Comparison of ENCODE assay signal across 23 cellular contexts in genomic region chr2:236843061-236843460, GRCh38.
"Had no signal": no experiment of that assay in that cellular context is flagged by ENCODE, and none has a peak within 500 bp of the region (broad histone marks: within the 10 kb centered on the region; RNA-seq: fewer than 3 reads in every experiment).

No MANE protein-coding gene starts in this region.

- H3K27ac Mint-ChIP-seq: activated CD4-positive, alpha-beta T cell treated with anti-CD3 and anti-CD28 coated beads, Interleukin-2, amount 10 ng/mL, durations not matched to agents 24 days and 14 days; activated CD8-positive, alpha-beta memory T cell treated with anti-CD3 and anti-CD28 coated beads, Interleukin-2, amount 10 ng/mL, durations not matched to agents 7 days and 5 days; activated CD8-positive, alpha-beta T cell treated with anti-CD3 and anti-CD28 coated beads for 36 hours; activated naive CD8-positive, alpha-beta T cell; activated T-helper 1 cell treated with anti-CD3 and anti-CD28 coated beads, Interleukin-12 subunit alpha, Interleukin-12 subunit beta, Interleukin-2, Interleukin-4 antibody, amounts not matched to agents 30 ng/mL and 10 ng/mL and 1 ng/mL, durations not matched to agents 14 hours and 24 hours and 36 hours; dendritic cell treated with granulocyte-macrophage colony-stimulating factor and Interleukin-4, amounts not matched to agents 40 ng/mL and 50 ng/mL, for 4 days; naive thymus-derived CD8-positive, alpha-beta T cell; stimulated activated naive B cell treated with anti-CD40 and anti-IgM and Interleukin-4, amounts not matched to agents 10 μg/mL and 1 μg/mL and 100 μg/mL, for 72 hours; T-helper 1 cell treated with Interleukin-12 subunit alpha and Interleukin-12 subunit beta and Interleukin-4 antibody, amounts not matched to agents 30 μg/mL and 1 μg/mL, for 36 hours had no signal

- H3K27me3 ChIP-seq: adrenal gland, testis, upper lobe of left lung had no signal

- H3K9me3 Mint-ChIP-seq: activated CD4-positive, alpha-beta T cell treated with anti-CD3 and anti-CD28 coated beads, Interleukin-2, amount 10 ng/mL, durations not matched to agents 24 days and 14 days; activated CD8-positive, alpha-beta T cell treated with anti-CD3 and anti-CD28 coated beads for 36 hours; activated T-helper 1 cell treated with anti-CD3 and anti-CD28 coated beads, Interleukin-12 subunit alpha, Interleukin-12 subunit beta, Interleukin-2, Interleukin-4 antibody, amounts not matched to agents 30 ng/mL and 10 ng/mL and 1 ng/mL, durations not matched to agents 14 hours and 24 hours and 36 hours; dendritic cell treated with granulocyte-macrophage colony-stimulating factor and Interleukin-4, amounts not matched to agents 40 ng/mL and 50 ng/mL, for 4 days; T-helper 1 cell treated with Interleukin-12 subunit alpha and Interleukin-12 subunit beta and Interleukin-4 antibody, amounts not matched to agents 30 μg/mL and 1 μg/mL, for 36 hours had no signal

- H3K9me3 ChIP-seq: adrenal gland, neutrophil, testis, upper lobe of left lung had no signal

- H3K4me3 ChIP-seq: adrenal gland, lower lobe of right lung, testis, upper lobe of left lung had no signal

- H3K4me1 ChIP-seq: adrenal gland, foreskin keratinocyte, lower lobe of right lung, testis, upper lobe of left lung had no signal

- H3K27me3 Mint-ChIP-seq: activated CD4-positive, alpha-beta T cell treated with anti-CD3 and anti-CD28 coated beads, Interleukin-2, amount 10 ng/mL, durations not matched to agents 24 days and 14 days; activated CD8-positive, alpha-beta memory T cell treated with anti-CD3 and anti-CD28 coated beads, Interleukin-2, amount 10 ng/mL, durations not matched to agents 7 days and 5 days; activated naive CD8-positive, alpha-beta T cell had no signal

- ATAC-seq: activated CD8-positive, alpha-beta memory T cell treated with anti-CD3 and anti-CD28 coated beads, Interleukin-2, amount 10 ng/mL, durations not matched to agents 7 days and 5 days; activated CD8-positive, alpha-beta T cell treated with anti-CD3 and anti-CD28 coated beads for 36 hours; foreskin keratinocyte; lower lobe of right lung; naive thymus-derived CD8-positive, alpha-beta T cell; stimulated activated naive B cell treated with anti-CD40 and anti-IgM and Interleukin-4, amounts not matched to agents 10 μg/mL and 1 μg/mL and 100 μg/mL, for 72 hours had no signal

- H3K27ac ChIP-seq: adrenal gland, foreskin keratinocyte, lower lobe of right lung, neutrophil, testis, upper lobe of left lung had no signal

- H3K4me1 Mint-ChIP-seq: activated CD4-positive, alpha-beta T cell treated with anti-CD3 and anti-CD28 coated beads, Interleukin-2, amount 10 ng/mL, durations not matched to agents 24 days and 14 days; activated CD8-positive, alpha-beta memory T cell treated with anti-CD3 and anti-CD28 coated beads, Interleukin-2, amount 10 ng/mL, durations not matched to agents 7 days and 5 days; naive thymus-derived CD8-positive, alpha-beta T cell; stimulated activated naive B cell treated with anti-CD40 and anti-IgM and Interleukin-4, amounts not matched to agents 10 μg/mL and 1 μg/mL and 100 μg/mL, for 72 hours had no signal

- H3K36me3 Mint-ChIP-seq: activated CD8-positive, alpha-beta memory T cell treated with anti-CD3 and anti-CD28 coated beads, Interleukin-2, amount 10 ng/mL, durations not matched to agents 7 days and 5 days; activated naive CD8-positive, alpha-beta T cell; naive thymus-derived CD8-positive, alpha-beta T cell had no signal

- H3K36me3 ChIP-seq: adrenal gland, lower lobe of right lung, neutrophil, upper lobe of left lung had no signal

- DNase-seq: activated CD4-positive, alpha-beta T cell treated with anti-CD3 and anti-CD28 coated beads, Interleukin-2, amount 10 ng/mL, durations not matched to agents 24 days and 14 days; activated CD8-positive, alpha-beta memory T cell treated with anti-CD3 and anti-CD28 coated beads, Interleukin-2, amount 10 ng/mL, durations not matched to agents 7 days and 5 days; activated CD8-positive, alpha-beta T cell treated with anti-CD3 and anti-CD28 coated beads for 36 hours; activated gamma-delta T cell treated with Interleukin-2 at 50 U/mL for 16 hours; activated T-cell treated with anti-CD3 and anti-CD28 coated beads for 4 hours; adrenal gland; effector CD4-positive, alpha-beta T cell; foreskin keratinocyte; kidney; lower lobe of right lung; naive thymus-derived CD8-positive, alpha-beta T cell; posterior cingulate gyrus; stimulated activated CD4-positive, alpha-beta T cell treated with anti-CD3 and anti-CD28 coated beads, Interleukin-2, amount 100 ng/mL, for 48 hours; stimulated activated CD8-positive, alpha-beta memory T cell treated with anti-CD3 and anti-CD28 coated beads, Interleukin-4, amount 100 ng/mL, for 48 hours; stimulated activated naive B cell treated with anti-CD40 and anti-IgM and Interleukin-4, amounts not matched to agents 10 μg/mL and 1 μg/mL and 100 μg/mL, for 72 hours; testis; upper lobe of left lung had no signal

- H3K4me3 Mint-ChIP-seq: activated CD4-positive, alpha-beta T cell treated with anti-CD3 and anti-CD28 coated beads, Interleukin-2, amount 10 ng/mL, durations not matched to agents 24 days and 14 days; activated CD8-positive, alpha-beta memory T cell treated with anti-CD3 and anti-CD28 coated beads, Interleukin-2, amount 10 ng/mL, durations not matched to agents 7 days and 5 days; activated CD8-positive, alpha-beta T cell treated with anti-CD3 and anti-CD28 coated beads for 36 hours; activated naive CD8-positive, alpha-beta T cell; activated T-helper 1 cell treated with anti-CD3 and anti-CD28 coated beads, Interleukin-12 subunit alpha, Interleukin-12 subunit beta, Interleukin-2, Interleukin-4 antibody, amounts not matched to agents 30 ng/mL and 10 ng/mL and 1 ng/mL, durations not matched to agents 14 hours and 24 hours and 36 hours; dendritic cell treated with granulocyte-macrophage colony-stimulating factor and Interleukin-4, amounts not matched to agents 40 ng/mL and 50 ng/mL, for 4 days; naive thymus-derived CD8-positive, alpha-beta T cell; stimulated activated naive B cell treated with anti-CD40 and anti-IgM and Interleukin-4, amounts not matched to agents 10 μg/mL and 1 μg/mL and 100 μg/mL, for 72 hours; T-helper 1 cell treated with Interleukin-12 subunit alpha and Interleukin-12 subunit beta and Interleukin-4 antibody, amounts not matched to agents 30 μg/mL and 1 μg/mL, for 36 hours had no signal

- FAIRE-seq: endometrium, kidney had no signal
